2 cellular contexts compared by ENCODE assay signal in the genomic region with DNA sequence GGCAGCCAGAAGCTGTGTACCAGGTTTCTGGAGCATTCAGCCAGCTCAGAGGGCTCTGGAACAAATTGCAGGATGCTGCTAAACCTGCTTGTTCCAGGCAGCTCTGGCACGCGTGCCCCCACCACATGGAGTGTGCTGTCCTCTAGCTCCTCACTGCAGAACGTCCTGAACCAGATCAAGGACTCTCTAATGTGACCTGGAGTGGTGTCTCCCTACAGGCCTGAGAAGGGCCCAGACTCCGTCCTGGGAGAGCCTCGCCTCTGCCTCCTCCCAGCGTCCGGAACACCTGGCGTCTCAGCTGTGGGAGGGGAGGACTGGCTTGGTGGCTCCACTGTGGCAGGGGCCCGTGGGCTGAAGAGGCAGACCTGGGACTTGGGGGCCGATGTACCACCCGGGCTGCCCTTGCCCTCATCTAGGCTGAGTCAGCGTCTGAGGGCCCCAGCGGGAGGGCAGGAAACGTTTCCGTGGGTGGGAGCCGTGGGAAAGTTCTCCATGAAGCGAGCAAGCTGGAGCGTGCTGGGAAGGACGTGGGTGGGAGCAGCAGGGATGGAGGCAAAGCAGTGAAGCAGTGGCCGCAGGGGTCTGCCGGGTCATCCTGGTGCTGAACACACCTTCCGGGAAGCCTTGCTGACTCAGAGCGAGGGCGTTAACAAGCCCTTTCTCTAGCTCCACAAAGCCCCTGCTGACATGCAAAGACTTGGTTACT.
TF ChIP-seq lines count a peak whose summit lies in the region.

No MANE protein-coding gene starts in this region.

TF ChIP-seq in SK-N-SH, 30 proteins besides CTCF, POLR2A, EP300 and RAD21 (continued from another document):
- TF ChIP-seq TEAD4 (IDR thresholded peaks at IDR 0.05; ENCODE audit: borderline replicate concordance, insufficient read depth) (no peak), YY1 (IDR thresholded peaks at IDR 0.05; ENCODE audit: low read depth) (no peak), FOXJ3 (CRISPR knock-in tag; IDR thresholded peaks at IDR 0.05) (no peak), JUND (IDR thresholded peaks at IDR 0.05) (no peak), SMC3 (IDR thresholded peaks at IDR 0.05; ENCODE audit: low read depth, low read length) (no peak), NFIC (IDR thresholded peaks at IDR 0.05; ENCODE audit: borderline replicate concordance) (no peak)
- TF ChIP-seq, protein P1, sequence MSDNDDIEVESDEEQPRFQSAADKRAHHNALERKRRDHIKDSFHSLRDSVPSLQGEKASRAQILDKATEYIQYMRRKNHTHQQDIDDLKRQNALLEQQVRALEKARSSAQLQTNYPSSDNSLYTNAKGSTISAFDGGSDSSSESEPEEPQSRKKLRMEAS (IDR thresholded peaks at IDR 0.05; ENCODE audit: low read depth), result no peak
- TF ChIP-seq, protein P2, sequence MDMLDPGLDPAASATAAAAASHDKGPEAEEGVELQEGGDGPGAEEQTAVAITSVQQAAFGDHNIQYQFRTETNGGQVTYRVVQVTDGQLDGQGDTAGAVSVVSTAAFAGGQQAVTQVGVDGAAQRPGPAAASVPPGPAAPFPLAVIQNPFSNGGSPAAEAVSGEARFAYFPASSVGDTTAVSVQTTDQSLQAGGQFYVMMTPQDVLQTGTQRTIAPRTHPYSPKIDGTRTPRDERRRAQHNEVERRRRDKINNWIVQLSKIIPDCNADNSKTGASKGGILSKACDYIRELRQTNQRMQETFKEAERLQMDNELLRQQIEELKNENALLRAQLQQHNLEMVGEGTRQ (IDR thresholded peaks at IDR 0.05; ENCODE audit: borderline replicate concordance, low read depth, low read length), result no peak
- TF ChIP-seq, protein P3, sequence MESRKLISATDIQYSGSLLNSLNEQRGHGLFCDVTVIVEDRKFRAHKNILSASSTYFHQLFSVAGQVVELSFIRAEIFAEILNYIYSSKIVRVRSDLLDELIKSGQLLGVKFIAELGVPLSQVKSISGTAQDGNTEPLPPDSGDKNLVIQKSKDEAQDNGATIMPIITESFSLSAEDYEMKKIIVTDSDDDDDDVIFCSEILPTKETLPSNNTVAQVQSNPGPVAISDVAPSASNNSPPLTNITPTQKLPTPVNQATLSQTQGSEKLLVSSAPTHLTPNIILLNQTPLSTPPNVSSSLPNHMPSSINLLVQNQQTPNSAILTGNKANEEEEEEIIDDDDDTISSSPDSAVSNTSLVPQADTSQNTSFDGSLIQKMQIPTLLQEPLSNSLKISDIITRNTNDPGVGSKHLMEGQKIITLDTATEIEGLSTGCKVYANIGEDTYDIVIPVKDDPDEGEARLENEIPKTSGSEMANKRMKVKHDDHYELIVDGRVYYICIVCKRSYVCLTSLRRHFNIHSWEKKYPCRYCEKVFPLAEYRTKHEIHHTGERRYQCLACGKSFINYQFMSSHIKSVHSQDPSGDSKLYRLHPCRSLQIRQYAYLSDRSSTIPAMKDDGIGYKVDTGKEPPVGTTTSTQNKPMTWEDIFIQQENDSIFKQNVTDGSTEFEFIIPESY (IDR thresholded peaks at IDR 0.05; ENCODE audit: borderline replicate concordance, low read depth), result no peak

TF ChIP-seq in SK-N-SH treated with all-trans-retinoic acid at 6 μM for 48 hours, 23 proteins besides CTCF, POLR2A, EP300 and RAD21 (continued from another document):
- TF ChIP-seq, protein P4, sequence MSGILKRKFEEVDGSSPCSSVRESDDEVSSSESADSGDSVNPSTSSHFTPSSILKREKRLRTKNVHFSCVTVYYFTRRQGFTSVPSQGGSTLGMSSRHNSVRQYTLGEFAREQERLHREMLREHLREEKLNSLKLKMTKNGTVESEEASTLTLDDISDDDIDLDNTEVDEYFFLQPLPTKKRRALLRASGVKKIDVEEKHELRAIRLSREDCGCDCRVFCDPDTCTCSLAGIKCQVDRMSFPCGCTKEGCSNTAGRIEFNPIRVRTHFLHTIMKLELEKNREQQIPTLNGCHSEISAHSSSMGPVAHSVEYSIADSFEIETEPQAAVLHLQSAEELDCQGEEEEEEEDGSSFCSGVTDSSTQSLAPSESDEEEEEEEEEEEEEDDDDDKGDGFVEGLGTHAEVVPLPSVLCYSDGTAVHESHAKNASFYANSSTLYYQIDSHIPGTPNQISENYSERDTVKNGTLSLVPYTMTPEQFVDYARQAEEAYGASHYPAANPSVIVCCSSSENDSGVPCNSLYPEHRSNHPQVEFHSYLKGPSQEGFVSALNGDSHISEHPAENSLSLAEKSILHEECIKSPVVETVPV (CRISPR knock-in tag; IDR thresholded peaks at IDR 0.05), result no peak
- TF ChIP-seq RARB (CRISPR knock-in tag; IDR thresholded peaks at IDR 0.05), result no peak
- TF ChIP-seq, protein P5, sequence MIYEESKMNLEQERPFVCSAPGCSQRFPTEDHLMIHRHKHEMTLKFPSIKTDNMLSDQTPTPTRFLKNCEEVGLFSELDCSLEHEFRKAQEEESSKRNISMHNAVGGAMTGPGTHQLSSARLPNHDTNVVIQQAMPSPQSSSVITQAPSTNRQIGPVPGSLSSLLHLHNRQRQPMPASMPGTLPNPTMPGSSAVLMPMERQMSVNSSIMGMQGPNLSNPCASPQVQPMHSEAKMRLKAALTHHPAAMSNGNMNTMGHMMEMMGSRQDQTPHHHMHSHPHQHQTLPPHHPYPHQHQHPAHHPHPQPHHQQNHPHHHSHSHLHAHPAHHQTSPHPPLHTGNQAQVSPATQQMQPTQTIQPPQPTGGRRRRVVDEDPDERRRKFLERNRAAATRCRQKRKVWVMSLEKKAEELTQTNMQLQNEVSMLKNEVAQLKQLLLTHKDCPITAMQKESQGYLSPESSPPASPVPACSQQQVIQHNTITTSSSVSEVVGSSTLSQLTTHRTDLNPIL (CRISPR knock-in tag; IDR thresholded peaks at IDR 0.05; ENCODE audit: low read depth), result no peak
- no peak for TF ChIP-seq GLIS3 (CRISPR knock-in tag; IDR thresholded peaks at IDR 0.05)
- TF ChIP-seq SNAI2 (CRISPR knock-in tag; IDR thresholded peaks at IDR 0.05), result no peak
- TF ChIP-seq TOX (CRISPR knock-in tag; IDR thresholded peaks at IDR 0.05; ENCODE audit: borderline replicate concordance), result no peak
- no peak for TF ChIP-seq ZC3H10 (CRISPR knock-in tag; IDR thresholded peaks at IDR 0.05)
- no peak for TF ChIP-seq ESRRG (CRISPR knock-in tag; IDR thresholded peaks at IDR 0.05)
